ENCODE assay signal across 1 cellular context in genomic region chr14:91252901-91253794, GRCh38.
TF ChIP-seq lines count a peak whose summit lies in the region.

No MANE protein-coding gene starts in this region.

TF ChIP-seq in HEK293, 187 proteins besides CTCF, POLR2A, EP300 and RAD21 (continued from another document):
- no peak for TF ChIP-seq ZNF488 (tag by site-specific recombination; IDR thresholded peaks at IDR 0.05)
- 0 out of 2 replicates have a peak, but pooled peaks have one; percentile 36 for TF ChIP-seq EGR2 (tag by site-specific recombination; IDR thresholded peaks at IDR 0.05; ENCODE audit: low read depth)
- TF ChIP-seq ZSCAN30 (tag by site-specific recombination; IDR thresholded peaks at IDR 0.05), result peak; percentile 63; the same call in 1 of the 2 replicates
- no peak for TF ChIP-seq ZNF610 (tag by site-specific recombination; IDR thresholded peaks at IDR 0.05; ENCODE audit: borderline replicate concordance)
- TF ChIP-seq GLI2 (tag by site-specific recombination; IDR thresholded peaks at IDR 0.05; ENCODE audit: borderline replicate concordance, low read depth), result no peak
- TF ChIP-seq KLF8 (tag by site-specific recombination; IDR thresholded peaks at IDR 0.05), result 0 out of 2 replicates have a peak, but pooled peaks have one; percentile 23
- peak; percentile 53 for TF ChIP-seq ZBTB26 (tag by site-specific recombination; optimal IDR thresholded peaks at IDR 0.05)
- TF ChIP-seq ZNF768 (tag by site-specific recombination; IDR thresholded peaks at IDR 0.05), result no peak
- no peak for TF ChIP-seq ZNF311 (tag by site-specific recombination; IDR thresholded peaks at IDR 0.05; ENCODE audit: borderline replicate concordance)
- no peak for TF ChIP-seq SCRT2 (tag by site-specific recombination; IDR thresholded peaks at IDR 0.05)
- no peak for TF ChIP-seq OSR2 (tag by site-specific recombination; IDR thresholded peaks at IDR 0.05)
- TF ChIP-seq ZNF354C (tag by site-specific recombination; IDR thresholded peaks at IDR 0.05; ENCODE audit: borderline replicate concordance, low read depth), result no peak
- TF ChIP-seq BCL6B (tag by site-specific recombination; IDR thresholded peaks at IDR 0.05), result no peak
- TF ChIP-seq ZNF157 (tag by site-specific recombination; IDR thresholded peaks at IDR 0.05), result no peak
- TF ChIP-seq ZNF571 (tag by site-specific recombination; IDR thresholded peaks at IDR 0.05), result no peak
- TF ChIP-seq GLIS1 (tag by site-specific recombination; IDR thresholded peaks at IDR 0.05), result peak; percentile 17; the same call in 1 of the 2 replicates
- TF ChIP-seq, protein P1, sequence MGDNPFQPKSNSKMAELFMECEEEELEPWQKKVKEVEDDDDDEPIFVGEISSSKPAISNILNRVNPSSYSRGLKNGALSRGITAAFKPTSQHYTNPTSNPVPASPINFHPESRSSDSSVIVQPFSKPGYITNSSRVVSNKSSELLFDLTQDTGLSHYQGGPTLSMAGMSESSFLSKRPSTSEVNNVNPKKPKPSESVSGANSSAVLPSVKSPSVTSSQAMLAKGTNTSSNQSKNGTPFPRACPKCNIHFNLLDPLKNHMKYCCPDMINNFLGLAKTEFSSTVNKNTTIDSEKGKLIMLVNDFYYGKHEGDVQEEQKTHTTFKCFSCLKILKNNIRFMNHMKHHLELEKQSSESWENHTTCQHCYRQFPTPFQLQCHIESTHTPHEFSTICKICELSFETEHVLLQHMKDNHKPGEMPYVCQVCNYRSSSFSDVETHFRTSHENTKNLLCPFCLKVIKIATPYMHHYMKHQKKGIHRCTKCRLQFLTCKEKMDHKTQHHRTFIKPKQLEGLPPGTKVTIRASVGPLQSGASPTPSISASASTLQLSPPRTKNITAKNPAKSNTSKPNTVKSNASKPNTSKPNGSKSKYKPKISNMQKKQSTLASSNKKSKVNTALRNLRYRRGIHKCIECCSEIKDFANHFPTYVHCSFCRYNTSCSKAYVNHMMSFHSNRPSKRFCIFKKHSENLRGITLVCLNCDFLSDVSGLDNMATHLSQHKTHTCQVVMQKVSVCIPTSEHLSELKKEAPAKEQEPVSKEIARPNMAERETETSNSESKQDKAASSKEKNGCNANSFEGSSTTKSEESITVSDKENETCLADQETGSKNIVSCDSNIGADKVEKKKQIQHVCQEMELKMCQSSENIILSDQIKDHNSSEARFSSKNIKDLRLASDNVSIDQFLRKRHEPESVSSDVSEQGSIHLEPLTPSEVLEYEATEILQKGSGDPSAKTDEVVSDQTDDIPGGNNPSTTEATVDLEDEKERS (tag by site-specific recombination; IDR thresholded peaks at IDR 0.05), result no peak
- no peak for TF ChIP-seq ZNF624 (tag by site-specific recombination; IDR thresholded peaks at IDR 0.05)
